ENCODE assay signal across 1 cellular context in genomic region chr5:158068964-158069363, GRCh38.
TF ChIP-seq lines count a peak whose summit lies in the region.

No MANE protein-coding gene starts in this region.

TF ChIP-seq in SK-N-SH treated with all-trans-retinoic acid at 6 μM for 48 hours, 23 proteins besides CTCF, POLR2A, EP300 and RAD21 (continued from another document):
- TF ChIP-seq CREB5 (CRISPR knock-in tag; IDR thresholded peaks at IDR 0.05; ENCODE audit: low read depth) (no peak), ISL1 (CRISPR knock-in tag; IDR thresholded peaks at IDR 0.05) (no peak), OSR1 (CRISPR knock-in tag; IDR thresholded peaks at IDR 0.05) (no peak), RARB (CRISPR knock-in tag; IDR thresholded peaks at IDR 0.05) (no peak), ZNF565 (CRISPR knock-in tag; conservative IDR thresholded peaks at IDR 0.05; ENCODE audit: low read depth) (no peak), TCF4 (CRISPR knock-in tag; IDR thresholded peaks at IDR 0.05; ENCODE audit: borderline replicate concordance) (no peak), TSHZ2 (CRISPR knock-in tag; IDR thresholded peaks at IDR 0.05) (no peak), BACH2 (CRISPR knock-in tag; IDR thresholded peaks at IDR 0.05; ENCODE audit: borderline replicate concordance) (no peak), ZNF70 (CRISPR knock-in tag; IDR thresholded peaks at IDR 0.05) (no peak), GLIS3 (CRISPR knock-in tag; IDR thresholded peaks at IDR 0.05) (no peak), SNAI2 (CRISPR knock-in tag; IDR thresholded peaks at IDR 0.05) (no peak), ARNTL (CRISPR knock-in tag; IDR thresholded peaks at IDR 0.05; ENCODE audit: borderline replicate concordance, low read depth) (no peak), ZFP30 (CRISPR knock-in tag; IDR thresholded peaks at IDR 0.05) (no peak)
